Comparison of ENCODE assay signal across 17 cellular contexts in the genomic region with DNA sequence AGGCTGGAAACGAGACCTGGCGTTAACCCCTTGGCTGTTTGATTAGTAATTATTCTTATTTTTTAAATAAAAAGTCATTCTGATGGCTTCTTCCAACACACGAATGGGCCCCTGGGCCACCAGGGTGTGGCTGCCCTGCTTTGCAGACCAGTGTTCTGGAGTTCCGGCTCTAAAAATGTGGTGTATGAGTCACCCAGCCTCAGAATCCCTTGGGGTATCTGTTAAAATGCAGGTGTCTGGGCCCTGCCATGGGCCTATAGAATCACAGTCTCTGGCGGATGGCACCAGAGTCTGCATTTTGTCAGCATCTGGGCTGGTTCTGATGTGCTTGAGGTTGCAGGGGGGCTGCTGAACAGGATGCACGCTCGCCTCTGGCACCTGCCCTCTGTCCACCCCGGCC. TPM values are rescaled to one million over a fixed set of nuclear protein-coding genes. Genes with fewer than 3 reads are reported as not detected.
DNase-seq lines count a peak whose midpoint lies in the region; ATAC-seq and TF ChIP-seq lines count a peak whose summit lies in the region.
"Had no signal": no experiment of that assay in that cellular context is flagged by ENCODE, and none has a peak within 500 bp of the region (broad histone marks: within the 10 kb centered on the region; RNA-seq: fewer than 3 reads in every experiment).

No MANE protein-coding gene starts in this region.

- H3K4me3 ChIP-seq in PC-3 (ENCODE audit: low read length), result no peak overlapping the region
- H3K4me3 ChIP-seq: SJCRH30 had no signal

- peaks cover 32% of the 10 kb centered on the region for H3K79me2 ChIP-seq in PC-3 (ENCODE audit: low read length)

- no TSS peak for BruUV-seq in PC-3 (replicated peaks; lab: Mats Ljungman, UMichigan)

- no peaks in the 10 kb centered on the region for H3F3A ChIP-seq in PC-3 (ENCODE audit: low read length, unreplicated experiment)

- H3K4me3 Mint-ChIP-seq in CD4-positive, alpha-beta T cell, result peak overlapping the region; percentile 63
- H3K4me3 Mint-ChIP-seq: CD8-positive, alpha-beta T cell had no signal

- H3K9me3 ChIP-seq in CD4-positive, alpha-beta T cell (ENCODE audit: control insufficient read depth, low read length), result no peaks in the 10 kb centered on the region
- H3K9me3 ChIP-seq in PC-3 (ENCODE audit: low read length), result no peaks in the 10 kb centered on the region
- H3K9me3 ChIP-seq: SJCRH30 had no signal

- no peak overlapping the region for H3K4me2 ChIP-seq in PC-3 (ENCODE audit: low read length)

- no peaks in the 10 kb centered on the region for H3K27me3 ChIP-seq in CD4-positive, alpha-beta T cell (ENCODE audit: control insufficient read depth, insufficient read depth, low read length)
- H3K27me3 ChIP-seq in PC-3 (ENCODE audit: low read length), result no peaks in the 10 kb centered on the region
- H3K27me3 ChIP-seq: SJCRH30 had no signal

- peaks cover 24% of the 10 kb centered on the region for H3K27me3 Mint-ChIP-seq in CD4-positive, alpha-beta T cell

- H3K4me1 ChIP-seq in PC-3 (ENCODE audit: insufficient read depth, low read length), result peaks cover 21% of the 10 kb centered on the region
- H3K4me1 ChIP-seq: SJCRH30 had no signal

- peaks cover 10% of the 10 kb centered on the region for H3K36me3 ChIP-seq in PC-3 (ENCODE audit: low read depth, low read length)

- peak overlapping the region; percentile 27 for H3K27ac Mint-ChIP-seq in CD4-positive, alpha-beta T cell
- H3K27ac Mint-ChIP-seq: CD8-positive, alpha-beta T cell had no signal

- TF ChIP-seq CTCF in CD4-positive, alpha-beta T cell (IDR thresholded peaks at IDR 0.05), result no peak
- TF ChIP-seq CTCF in PC-3 (conservative IDR thresholded peaks at IDR 0.05; ENCODE audit: low read depth, low read length), result no peak

- H3K4me1 Mint-ChIP-seq in CD4-positive, alpha-beta T cell (ENCODE audit: low read depth), result peaks cover 29% of the 10 kb centered on the region

- H2AFZ ChIP-seq in PC-3 (ENCODE audit: low read length), result no peak overlapping the region

- no peak overlapping the region for H3K27ac ChIP-seq in CD4-positive, alpha-beta T cell (ENCODE audit: low read depth, low read length)
- H3K27ac ChIP-seq in PC-3 (ENCODE audit: low read length), result no peak overlapping the region
- H3K27ac ChIP-seq: SJCRH30 had no signal

- H3K9me2 ChIP-seq in PC-3 (replicated peaks; ENCODE audit: low read length), result no peaks in the 10 kb centered on the region

- CTCF ChIA-PET in CD4-positive, alpha-beta T cell (lab: Charles Lee), result no interaction called here
- CTCF ChIA-PET in PC-3 (lab: Charles Lee), result no interaction called here

- peaks cover 23% of the 10 kb centered on the region for H3K36me3 Mint-ChIP-seq in CD4-positive, alpha-beta T cell (ENCODE audit: low read depth)

- H4K20me1 ChIP-seq in PC-3 (ENCODE audit: low read length), result peaks cover 13% of the 10 kb centered on the region

- intact Hi-C loops in CD4-positive, alpha-beta T cell (cut with DNase I, micrococcal nuclease), result no loop called here
- intact Hi-C loops in PC-3 (cut with micrococcal nuclease), result no loop called here
- intact Hi-C loops in Right ventricle myocardium superior (cut with DNase I), result no loop called here

- no peak overlapping the region for H3K9ac ChIP-seq in PC-3 (ENCODE audit: low read length)

- H3K9me3 Mint-ChIP-seq in CD4-positive, alpha-beta T cell, result no peaks in the 10 kb centered on the region
- H3K9me3 Mint-ChIP-seq: CD8-positive, alpha-beta T cell had no signal

- no peak for ATAC-seq in CD4-positive, alpha-beta T cell (ENCODE audit: poor library complexity)
- ATAC-seq in PC-3 (peak; percentile 16; the same call in 1 of the 2 replicates), Right ventricle myocardium superior (ENCODE audit: poor library complexity) (no peak), GM21529 (IDR thresholded peaks at IDR 0.05; ENCODE audit: unreplicated experiment) (no peak)
- ATAC-seq: CD8-positive, alpha-beta T cell had no signal

- POLR2A ChIA-PET in CD4-positive, alpha-beta T cell (lab: Charles Lee), result no interaction called here
- POLR2A ChIA-PET in PC-3 (lab: Charles Lee; ENCODE audit: unreplicated experiment), result no interaction called here

- no peak for DNase-seq in CD4-positive, alpha-beta T cell
- DNase-seq in MV-4-11 (lab: John Stamatoyannopoulos, UW) (peak; percentile 36), PC-3 (peak; percentile 28), germinal center (ENCODE audit: low spot score) (peak; percentile 66), Right ventricle myocardium superior (no peak), dermis blood vessel endothelial cell (no peak)
- no peak for DNase-seq in activated CD4-positive, alpha-beta T cell treated with anti-CD3 and anti-CD28 coated beads, Interleukin-2, amount 50 U/mL, for 4 hours
- DNase-seq: CD8-positive, alpha-beta T cell; DMS153; NCI-H1105 treated with DMSO at 0.1 percent for 48 hours; NCI-H2029 treated with DMSO at 0.1 percent for 48 hours; NCI-H2171 treated with DMSO at 0.1 percent for 48 hours; NCI-H446; NCI-H526; SJCRH30; T-helper 1 cell had no signal

RNA-seq across cellular contexts. Expression of gene PSMC1, which starts 2.5 kb away (rescaled TPM):
- total RNA-seq in CD4-positive, alpha-beta T cell, result 10 to 100 TPM; 75.8 to 80.3 TPM
- total RNA-seq in PC-3 (2014; rRNA removed) (160 and 208 TPM in 2 replicates), Right ventricle myocardium superior (132 TPM), dermis blood vessel endothelial cell (179 and 245 TPM in 2 replicates)

Comparison
In these comparisons a context has a peak if more than half of its experiments do, and no peak if none do; other contexts are left out.
1. DNase-seq: peak in MV-4-11 (single experiment), PC-3 (single experiment) and germinal center (single experiment); none in CD4-positive, alpha-beta T cell (0 of 10), activated CD4-positive, alpha-beta T cell treated with anti-CD3 and anti-CD28 coated beads, Interleukin-2, amount 50 U/mL, for 4 hours (0 of 2), Right ventricle myocardium superior (single experiment) and dermis blood vessel endothelial cell (single experiment).